Comparison of ENCODE assay signal across 23 cellular contexts in the genomic region with DNA sequence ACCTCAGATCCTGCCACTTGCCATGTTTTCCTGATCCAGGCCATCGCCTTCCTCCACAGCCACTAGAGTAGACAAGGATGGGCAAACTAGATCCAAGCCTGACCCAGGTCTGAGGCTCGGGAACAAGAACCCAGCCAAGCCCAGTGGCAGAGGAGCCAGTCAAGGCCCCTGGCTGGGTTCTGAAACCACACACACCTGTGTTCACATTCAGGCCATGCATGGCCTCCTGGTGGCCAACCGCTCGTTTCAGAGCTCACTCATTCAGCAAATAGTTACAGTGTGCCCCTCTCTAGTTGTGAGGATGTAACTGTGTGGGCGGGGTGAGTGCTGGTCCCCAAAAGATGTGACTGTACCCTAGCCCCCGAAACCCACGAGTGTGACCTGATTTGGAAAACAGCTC.
DNase-seq lines count a peak whose midpoint lies in the region; ATAC-seq and TF ChIP-seq lines count a peak whose summit lies in the region.
"Had no signal": no experiment of that assay in that cellular context is flagged by ENCODE, and none has a peak within 500 bp of the region (broad histone marks: within the 10 kb centered on the region; RNA-seq: fewer than 3 reads in every experiment).

No MANE protein-coding gene starts in this region.

- H4K20me1 ChIP-seq in PC-3 (ENCODE audit: low read length) = no peaks in the 10 kb centered on the region

- no peaks in the 10 kb centered on the region for H3F3A ChIP-seq in PC-3 (ENCODE audit: low read length, unreplicated experiment)

- H3K36me3 ChIP-seq in H7 (replicated peaks; ENCODE audit: control insufficient read depth, insufficient read depth, low read length) = no peaks in the 10 kb centered on the region
- H3K36me3 ChIP-seq in PC-3 (ENCODE audit: low read depth, low read length) = no peaks in the 10 kb centered on the region
- H3K36me3 ChIP-seq: Peyer's patch had no signal

- peaks cover 12% of the 10 kb centered on the region for H3K27me3 Mint-ChIP-seq in chondrocyte (ENCODE audit: low read depth)

- H3K27me3 ChIP-seq in H7 (ENCODE audit: control insufficient read depth, insufficient read depth, low read length) (no peaks in the 10 kb centered on the region), PC-3 (ENCODE audit: low read length) (no peaks in the 10 kb centered on the region)
- H3K27me3 ChIP-seq: Peyer's patch had no signal

- no peak overlapping the region for H2AFZ ChIP-seq in PC-3 (ENCODE audit: low read length)

- no peaks in the 10 kb centered on the region for H3K4me1 ChIP-seq in PC-3 (ENCODE audit: insufficient read depth, low read length)
- H3K4me1 ChIP-seq: A549, Peyer's patch had no signal

- no TSS peak for BruUV-seq in PC-3 (replicated peaks; lab: Mats Ljungman, UMichigan)

- H3K27ac ChIP-seq in PC-3 (ENCODE audit: low read length) = no peak overlapping the region
- H3K27ac ChIP-seq: A549, KMS-11, Peyer's patch had no signal

- H3K4me3 Mint-ChIP-seq in chondrocyte (ENCODE audit: unreplicated experiment) = no peak overlapping the region
- H3K4me3 Mint-ChIP-seq: CD8-positive, alpha-beta memory T cell; HFFc6 had no signal

- no peaks in the 10 kb centered on the region for H3K36me3 Mint-ChIP-seq in chondrocyte (ENCODE audit: low read depth)
- H3K36me3 Mint-ChIP-seq: CD8-positive, alpha-beta memory T cell had no signal

- DNase-seq in H7 = peak; percentile 39
- DNase-seq in PC-3 = no peak
- peak; percentile 48 for DNase-seq in chondrocyte (ENCODE audit: low spot score)
- DNase-seq in posterior vena cava (ENCODE audit: low spot score) = peak; percentile 58
- DNase-seq in HuH-7 (ENCODE audit: low spot score) = no peak
- no peak for DNase-seq in T-helper 1 cell
- DNase-seq: C1 segment of cervical spinal cord, DMS 273 treated with DMSO at 0.1 percent for 48 hours, DMS79 treated with DMSO at 0.1 percent for 48 hours, GF-D8, HFFc6, NCI-H1048, NCI-H1417, NCI-H1694, NCI-H2029 treated with DMSO at 0.1 percent for 48 hours, NCI-H2227 treated with DMSO at 0.1 percent for 48 hours, NCI-H69, Peyer's patch, SK-N-SH had no signal

- H3K9me2 ChIP-seq in PC-3 (replicated peaks; ENCODE audit: low read length) = no peaks in the 10 kb centered on the region
- H3K9me2 ChIP-seq: SK-N-SH had no signal

- CTCF ChIA-PET in PC-3 (lab: Charles Lee) = interaction anchor here (0.6 kb wide), 1 partner anchor 769 kb away, joined by 3 read pairs; no protein-coding TSS in a partner anchor

- 0 out of 2 replicates have a peak, but pooled peaks have one; percentile 11 for TF ChIP-seq CTCF in PC-3 (conservative IDR thresholded peaks at IDR 0.05; ENCODE audit: low read depth, low read length)
- TF ChIP-seq CTCF in chondrocyte (IDR thresholded peaks at IDR 0.05) = no peak

- H3K9me3 Mint-ChIP-seq in chondrocyte (ENCODE audit: low read depth) = no peaks in the 10 kb centered on the region
- H3K9me3 Mint-ChIP-seq: CD8-positive, alpha-beta memory T cell had no signal

- no peak overlapping the region for H3K9ac ChIP-seq in PC-3 (ENCODE audit: low read length)
- H3K9ac ChIP-seq: KMS-11, SK-N-SH had no signal

- H3K9me3 ChIP-seq in PC-3 (ENCODE audit: low read length) = no peaks in the 10 kb centered on the region
- H3K9me3 ChIP-seq: A549, Peyer's patch, SK-N-SH had no signal

- H3K4me1 Mint-ChIP-seq in chondrocyte (ENCODE audit: low read depth) = no peaks in the 10 kb centered on the region
- H3K4me1 Mint-ChIP-seq: CD8-positive, alpha-beta memory T cell had no signal

- H3K4me2 ChIP-seq in PC-3 (ENCODE audit: low read length) = no peak overlapping the region
- H3K4me2 ChIP-seq: A549, KMS-11, SK-N-SH had no signal

- intact Hi-C loops in PC-3 (cut with micrococcal nuclease) (no loop called here), posterior vena cava (cut with DNase I) (no loop called here)

- POLR2A ChIA-PET in PC-3 (lab: Charles Lee; ENCODE audit: unreplicated experiment) = no interaction called here

- H3K4me3 ChIP-seq in H7 (ENCODE audit: insufficient read depth, low read depth, low read length) (no peak overlapping the region), PC-3 (ENCODE audit: low read length) (no peak overlapping the region)
- H3K4me3 ChIP-seq: A549, Peyer's patch had no signal

- no peak overlapping the region for H3K27ac Mint-ChIP-seq in chondrocyte (ENCODE audit: unreplicated experiment)
- H3K27ac Mint-ChIP-seq: CD8-positive, alpha-beta memory T cell; HFFc6 had no signal

- ATAC-seq in PC-3 (no peak), GM18867 (IDR thresholded peaks at IDR 0.05; ENCODE audit: unreplicated experiment) (no peak)
- ATAC-seq: A549 had no signal

- H3K79me2 ChIP-seq in PC-3 (ENCODE audit: low read length) = no peaks in the 10 kb centered on the region

Comparison
In these comparisons a context has a peak if more than half of its experiments do, and no peak if none do; other contexts are left out.
1. DNase-seq: peak in H7 (single experiment), chondrocyte (single experiment) and posterior vena cava (single experiment); none in PC-3 (single experiment), HuH-7 (single experiment) and T-helper 1 cell (0 of 5).